12 cellular contexts compared by ENCODE assay signal in the genomic region with DNA sequence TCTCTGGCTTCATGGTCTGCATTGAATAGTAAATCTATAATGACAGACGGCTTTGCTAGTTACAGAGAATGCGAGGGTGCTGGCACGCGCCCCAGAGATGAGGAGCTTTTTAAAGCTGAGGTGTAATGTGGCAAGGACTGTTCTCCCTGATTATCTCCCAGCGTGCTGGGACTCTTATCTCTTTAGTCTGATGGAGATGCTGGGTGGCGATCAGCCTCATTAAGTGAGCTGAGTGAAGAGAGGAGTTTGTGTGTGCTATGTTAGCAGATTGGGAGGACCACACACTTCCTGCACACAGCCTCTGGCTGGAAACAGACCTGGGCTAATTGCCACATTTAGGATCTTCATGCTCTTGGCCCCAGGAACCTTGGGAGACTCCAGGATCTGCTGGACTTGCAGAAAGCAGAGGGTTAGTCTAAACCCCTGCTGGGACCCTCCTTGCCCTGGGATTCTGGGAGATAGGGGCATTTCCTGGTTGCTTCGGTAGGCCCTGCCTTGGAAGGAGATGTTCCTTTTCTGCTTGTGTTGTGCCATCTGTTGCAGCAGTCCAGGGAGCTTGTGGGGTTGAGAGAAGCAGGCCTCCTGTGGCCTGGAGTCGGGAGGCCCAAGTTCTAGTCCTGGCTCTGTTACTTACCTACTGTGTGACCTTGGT. TPM values are rescaled to one million over a fixed set of nuclear protein-coding genes. Genes with fewer than 3 reads are reported as not detected.
DNase-seq lines count a peak whose midpoint lies in the region; ATAC-seq and TF ChIP-seq lines count a peak whose summit lies in the region.
"Had no signal": no experiment of that assay in that cellular context is flagged by ENCODE, and none has a peak within 500 bp of the region (broad histone marks: within the 10 kb centered on the region; RNA-seq: fewer than 3 reads in every experiment).

No MANE protein-coding gene starts in this region.

- H3K18ac ChIP-seq in neuronal stem cell (ENCODE audit: low read length): no peak overlapping the region

- H2BK5ac ChIP-seq in neuronal stem cell (ENCODE audit: low read length): no peak overlapping the region

- peaks cover 46% of the 10 kb centered on the region for H3K4me1 Mint-ChIP-seq in activated CD4-positive, alpha-beta T cell treated with anti-CD3 and anti-CD28 coated beads, Interleukin-2, amount 10 ng/mL, durations not matched to agents 24 days and 14 days
- H3K4me1 Mint-ChIP-seq in endodermal cell: peaks cover 72% of the 10 kb centered on the region

- intact Hi-C loops in activated CD4-positive, alpha-beta T cell treated with anti-CD3 and anti-CD28 coated beads, Interleukin-2, amount 10 ng/mL, durations not matched to agents 24 days and 14 days (cut with micrococcal nuclease): no loop called here
- intact Hi-C loops in testis (cut with DNase I; ENCODE audit: low total_unique reads): no loop called here

- no peaks in the 10 kb centered on the region for H3K27me3 ChIP-seq in endodermal cell (ENCODE audit: control insufficient read depth, insufficient read depth, low read length, poor library complexity, severe bottlenecking)
- H3K27me3 ChIP-seq in testis: no peaks in the 10 kb centered on the region
- no peaks in the 10 kb centered on the region for H3K27me3 ChIP-seq in neuronal stem cell (ENCODE audit: control insufficient read depth in 3 of 3, insufficient read depth in 3 of 3, low read depth in 1 of 3, low read length in 3 of 3)
- H3K27me3 ChIP-seq: ovary had no signal

- no peak overlapping the region for H3K23ac ChIP-seq in neuronal stem cell (ENCODE audit: low read depth, low read length, poor library complexity)

- no peak overlapping the region for H3K9ac ChIP-seq in endodermal cell (ENCODE audit: extremely low read depth, low read length, poor library complexity, severe bottlenecking)
- no peak overlapping the region for H3K9ac ChIP-seq in neuronal stem cell (ENCODE audit: low read depth, low read length, poor library complexity)

- ATAC-seq in HG03469 (IDR thresholded peaks at IDR 0.05; ENCODE audit: unreplicated experiment): no peak

- no peak overlapping the region for H4K8ac ChIP-seq in neuronal stem cell (ENCODE audit: low read depth, low read length)

- H3K36me3 ChIP-seq in endodermal cell (ENCODE audit: control insufficient read depth, insufficient read depth, low read length): no peaks in the 10 kb centered on the region
- no peaks in the 10 kb centered on the region for H3K36me3 ChIP-seq in testis (ENCODE audit: low read depth, missing control alignments)
- H3K36me3 ChIP-seq in neuronal stem cell (replicated peaks in 1 of 2; ENCODE audit: control insufficient read depth in 2 of 2, insufficient read depth in 2 of 2, low read length in 2 of 2): no peaks in the 10 kb centered on the region
- H3K36me3 ChIP-seq: ovary had no signal

- H3K4me2 ChIP-seq in neuronal stem cell (ENCODE audit: insufficient read depth, low read length, poor library complexity, severe bottlenecking): no peak overlapping the region

- H2BK120ac ChIP-seq in neuronal stem cell (ENCODE audit: low read depth, low read length): no peak overlapping the region

- H3K4me3 ChIP-seq in endodermal cell (ENCODE audit: low read length) (no peak overlapping the region), testis (no peak overlapping the region), neuronal stem cell (ENCODE audit: low read length in 2 of 2) (no peak overlapping the region)
- H3K4me3 ChIP-seq: ovary had no signal

- no peak overlapping the region for H2AFZ ChIP-seq in neuronal stem cell (ENCODE audit: low read length)

- no peak overlapping the region for H3K4ac ChIP-seq in neuronal stem cell (ENCODE audit: low read length)

- no peak overlapping the region for H2AK5ac ChIP-seq in neuronal stem cell (ENCODE audit: low read depth, low read length)

- no peaks in the 10 kb centered on the region for H3K79me1 ChIP-seq in neuronal stem cell (ENCODE audit: low read depth, low read length)

- H3K36me3 Mint-ChIP-seq in activated CD4-positive, alpha-beta T cell treated with anti-CD3 and anti-CD28 coated beads, Interleukin-2, amount 10 ng/mL, durations not matched to agents 24 days and 14 days (ENCODE audit: low read depth): peaks cover 2% of the 10 kb centered on the region
- H3K36me3 Mint-ChIP-seq in endodermal cell (ENCODE audit: low read depth): peaks cover 2% of the 10 kb centered on the region

- no peak overlapping the region for H4K91ac ChIP-seq in neuronal stem cell (ENCODE audit: low read depth, low read length, poor library complexity)

- TF ChIP-seq CTCF in endodermal cell (conservative IDR thresholded peaks at IDR 0.05) (no peak), testis (IDR thresholded peaks at IDR 0.05) (no peak)

- no peaks in the 10 kb centered on the region for H3K27me3 Mint-ChIP-seq in activated CD4-positive, alpha-beta T cell treated with anti-CD3 and anti-CD28 coated beads, Interleukin-2, amount 10 ng/mL, durations not matched to agents 24 days and 14 days
- H3K27me3 Mint-ChIP-seq in endodermal cell (ENCODE audit: insufficient read depth): no peaks in the 10 kb centered on the region

- no peak for DNase-seq in activated CD4-positive, alpha-beta T cell treated with anti-CD3 and anti-CD28 coated beads, Interleukin-2, amount 10 ng/mL, durations not matched to agents 24 days and 14 days
- no peak for DNase-seq in activated CD4-positive, alpha-beta T cell treated with anti-CD3 and anti-CD28 coated beads for 1 hour
- peak; percentile 54 for DNase-seq in NCI-H1694 (lab: John Stamatoyannopoulos, UW)
- peak; percentile 61 for DNase-seq in endodermal cell
- peak; percentile 60 for DNase-seq in testis
- no peak for DNase-seq in NCI-H2196 treated with DMSO at 0.1 percent for 48 hours (lab: John Stamatoyannopoulos, UW; ENCODE audit: unreplicated experiment)
- no peak for DNase-seq in neuronal stem cell (ENCODE audit: low spot score)
- DNase-seq: ACHN; activated CD4-positive, alpha-beta T cell treated with anti-CD3 and anti-CD28 coated beads for 4 hours; NCI-H2227 treated with DMSO at 0.1 percent for 48 hours had no signal

- H3K4me3 Mint-ChIP-seq in activated CD4-positive, alpha-beta T cell treated with anti-CD3 and anti-CD28 coated beads, Interleukin-2, amount 10 ng/mL, durations not matched to agents 24 days and 14 days: no peak overlapping the region
- no peak overlapping the region for H3K4me3 Mint-ChIP-seq in endodermal cell

- H3K9me3 ChIP-seq in endodermal cell (ENCODE audit: control insufficient read depth, low read length) (no peaks in the 10 kb centered on the region), testis (no peaks in the 10 kb centered on the region), neuronal stem cell (replicated peaks in 1 of 2; ENCODE audit: control insufficient read depth in 2 of 2, insufficient read depth in 1 of 2, low read depth in 1 of 2, low read length in 2 of 2) (no peaks in the 10 kb centered on the region)
- H3K9me3 ChIP-seq: ovary had no signal

- H3K27ac ChIP-seq in endodermal cell (ENCODE audit: low read depth, low read length) (no peak overlapping the region), testis (peak overlapping the region; percentile 71 to 78), neuronal stem cell (replicated peaks; ENCODE audit: low read length) (no peak overlapping the region)

- TF ChIP-seq POLR2A in testis (IDR thresholded peaks at IDR 0.05): no peak

- peak overlapping the region; percentile 66 for H3K27ac Mint-ChIP-seq in activated CD4-positive, alpha-beta T cell treated with anti-CD3 and anti-CD28 coated beads, Interleukin-2, amount 10 ng/mL, durations not matched to agents 24 days and 14 days
- peak overlapping the region; percentile 74 for H3K27ac Mint-ChIP-seq in endodermal cell

- H3K14ac ChIP-seq in neuronal stem cell (ENCODE audit: low read length): no peak overlapping the region

- H3K4me1 ChIP-seq in endodermal cell (ENCODE audit: control insufficient read depth, insufficient read depth, low read length): peaks cover 32% of the 10 kb centered on the region
- H3K4me1 ChIP-seq in testis: peaks cover 81% of the 10 kb centered on the region
- peaks cover 28 to 36% of the 10 kb centered on the region in 2 donors for H3K4me1 ChIP-seq in neuronal stem cell (ENCODE audit: control insufficient read depth in 2 of 2, insufficient read depth in 1 of 2, low read depth in 1 of 2, low read length in 2 of 2)

- no peaks in the 10 kb centered on the region for H3K9me3 Mint-ChIP-seq in activated CD4-positive, alpha-beta T cell treated with anti-CD3 and anti-CD28 coated beads, Interleukin-2, amount 10 ng/mL, durations not matched to agents 24 days and 14 days
- H3K9me3 Mint-ChIP-seq in endodermal cell: no peaks in the 10 kb centered on the region

- H2BK12ac ChIP-seq in neuronal stem cell (ENCODE audit: low read length): no peak overlapping the region

- H2BK15ac ChIP-seq in neuronal stem cell (ENCODE audit: low read length): no peak overlapping the region

- 71 to 90% methylated on average over 6 to 8 of the region's 8 CpGs for WGBS in endodermal cell (ENCODE audit: insufficient coverage in 1 of 2, insufficient read length in 1 of 2), 2 experiments
- WGBS in testis, 2 donors: 36 to 48% methylated on average over 7 to 8 of the region's 8 CpGs
- WGBS in neuronal stem cell (ENCODE audit: extremely low coverage in 2 of 2, insufficient read length in 2 of 2, insufficient replicate concordance in 1 of 2), 2 donors: no CpG with 5 or more reads among the region's 8 CpGs

RNA-seq across cellular contexts. Expression of a gene that starts 15.0 kb away (rescaled TPM):
- 25.6 and 29.4 TPM in 2 replicates for total RNA-seq in activated CD4-positive, alpha-beta T cell treated with anti-CD3 and anti-CD28 coated beads, Interleukin-2, amount 10 ng/mL, durations not matched to agents 24 days and 14 days
- total RNA-seq in endodermal cell (10 to 100 TPM; 57.5 to 68.3 TPM), testis (10 to 100 TPM; 76.0 to 76.8 TPM)
- polyA plus RNA-seq in endodermal cell (2013, experiment 1 of 2): 28.6 TPM
- 31.1 TPM for polyA plus RNA-seq in endodermal cell (2013, experiment 2 of 2)
- polyA plus RNA-seq in testis (ENCODE audit: insufficient read depth, low read depth, low replicate concordance): 49.6 TPM
- polyA plus RNA-seq in neuronal stem cell (2013, experiment 1 of 2): 5.9 TPM
- polyA plus RNA-seq in neuronal stem cell (2013, experiment 2 of 2): 6.0 TPM

RNA-seq across cellular contexts. Expression of a gene that starts 54.3 kb away (rescaled TPM):
- total RNA-seq in activated CD4-positive, alpha-beta T cell treated with anti-CD3 and anti-CD28 coated beads, Interleukin-2, amount 10 ng/mL, durations not matched to agents 24 days and 14 days: not detected in 2 replicates
- 10 to 100 TPM; 37.3 to 45.8 TPM for total RNA-seq in endodermal cell
- 76.1 TPM for polyA plus RNA-seq in endodermal cell (2013, experiment 1 of 2)
- polyA plus RNA-seq in endodermal cell (2013, experiment 2 of 2): 68.4 TPM
- total RNA-seq in testis: 1 to 10 TPM in 1 of 2 donors, under 1 TPM in 1; 0.68 to 1.3 TPM
- polyA plus RNA-seq in testis (ENCODE audit: insufficient read depth, low read depth, low replicate concordance): 2.0 TPM
- 19.4 TPM for polyA plus RNA-seq in neuronal stem cell (2013, experiment 1 of 2)
- 18.9 TPM for polyA plus RNA-seq in neuronal stem cell (2013, experiment 2 of 2)

Comparison
In these comparisons a context has a peak if more than half of its experiments do, and no peak if none do; other contexts are left out.
1. DNase-seq: peak in NCI-H1694 (single experiment), endodermal cell (single experiment) and testis (single experiment); none in activated CD4-positive, alpha-beta T cell treated with anti-CD3 and anti-CD28 coated beads, Interleukin-2, amount 10 ng/mL, durations not matched to agents 24 days and 14 days (single experiment), activated CD4-positive, alpha-beta T cell treated with anti-CD3 and anti-CD28 coated beads for 1 hour (single experiment), NCI-H2196 treated with DMSO at 0.1 percent for 48 hours (single experiment) and neuronal stem cell (single experiment).
2. H3K27ac ChIP-seq: peak in testis (2 of 2); none in endodermal cell (single experiment) and neuronal stem cell (single experiment).
3. RNA of a gene that starts 54.3 kb away (total RNA-seq): 37.3 to 45.8 TPM in endodermal cell; 0.68 to 1.3 TPM in testis and not detected in activated CD4-positive, alpha-beta T cell treated with anti-CD3 and anti-CD28 coated beads, Interleukin-2, amount 10 ng/mL, durations not matched to agents 24 days and 14 days; every median in the first group is over 10 times any median in the second.